7 cellular contexts compared by ENCODE assay signal in genomic region chr1:225777583-225778411, GRCh38.
DNase-seq lines count a peak whose midpoint lies in the region; ATAC-seq and TF ChIP-seq lines count a peak whose summit lies in the region.

SRP9 (plus strand) TSS chr1:225777826; CDS start chr1:225777941, 115 bp downstream.

- H3K36me3 ChIP-seq in rectal smooth muscle tissue (ENCODE audit: control insufficient read depth, insufficient read depth, low read length), result no peaks in the 10 kb centered on the region

- H3K27ac Mint-ChIP-seq in T-helper 2 cell treated with Interferon-gamma antibody and Interleukin-4, amounts not matched to agents 5 μg/mL and 100 μg/mL, for 36 hours, result no peak within 1 kb of the TSS

- peaks cover 16% of the 10 kb centered on the region for H3K4me1 ChIP-seq in rectal smooth muscle tissue (ENCODE audit: control insufficient read depth, insufficient read depth, low read length)

- no peak within 1 kb of the TSS for H3K4me3 Mint-ChIP-seq in T-helper 2 cell treated with Interferon-gamma antibody and Interleukin-4, amounts not matched to agents 5 μg/mL and 100 μg/mL, for 36 hours

- H3K9me3 Mint-ChIP-seq in T-helper 2 cell treated with Interferon-gamma antibody and Interleukin-4, amounts not matched to agents 5 μg/mL and 100 μg/mL, for 36 hours, result no peaks in the 10 kb centered on the region

- peaks cover 19% of the 10 kb centered on the region for H3K36me3 Mint-ChIP-seq in T-helper 2 cell treated with Interferon-gamma antibody and Interleukin-4, amounts not matched to agents 5 μg/mL and 100 μg/mL, for 36 hours (ENCODE audit: low read depth)

- H3K27me3 ChIP-seq in rectal smooth muscle tissue (ENCODE audit: control insufficient read depth, insufficient read depth, low read length), result no peaks in the 10 kb centered on the region

- peak within 1 kb of the TSS; percentile 95 for H3K27ac ChIP-seq in rectal smooth muscle tissue (ENCODE audit: low read depth, low read length)

- H3K4me3 ChIP-seq in astrocyte of the cerebellum (ENCODE audit: low read depth, low read length) (peak within 1 kb of the TSS; percentile 95), rectal smooth muscle tissue (ENCODE audit: low read length) (peak within 1 kb of the TSS; percentile 95)

- H3K9ac ChIP-seq in rectal smooth muscle tissue (ENCODE audit: low read length), result peak within 1 kb of the TSS; percentile 97

- ATAC-seq in GM18502 (IDR thresholded peaks at IDR 0.05; ENCODE audit: poor library complexity, unreplicated experiment), result peak; percentile 99
- ATAC-seq in HG02970 (IDR thresholded peaks at IDR 0.05; ENCODE audit: low FRiP score, unreplicated experiment), result peak; percentile 99

- in situ Hi-C loops in astrocyte of the cerebellum (cut with HindIII; ENCODE audit: low sequenced_read_pairs), result no loop called here

- peak; percentile 81 for TF ChIP-seq CTCF in astrocyte of the cerebellum (IDR thresholded peaks at IDR 0.05; ENCODE audit: low read depth, low read length, missing control alignments)

- peaks cover 22% of the 10 kb centered on the region for H3K4me1 Mint-ChIP-seq in T-helper 2 cell treated with Interferon-gamma antibody and Interleukin-4, amounts not matched to agents 5 μg/mL and 100 μg/mL, for 36 hours (ENCODE audit: low read depth)

- peaks cover 2% of the 10 kb centered on the region for H3K27me3 Mint-ChIP-seq in T-helper 2 cell treated with Interferon-gamma antibody and Interleukin-4, amounts not matched to agents 5 μg/mL and 100 μg/mL, for 36 hours (ENCODE audit: low read depth)

- DNase-seq in NCI-H187 treated with DMSO at 0.1 percent for 48 hours (lab: John Stamatoyannopoulos, UW) (peak; percentile 61), astrocyte of the cerebellum (ENCODE audit: low read depth) (peak; percentile 96), hepatic stellate cell (ENCODE audit: low spot score) (peak; percentile 97)
- DNase-seq in T-helper 2 cell treated with Interferon-gamma antibody and Interleukin-4, amounts not matched to agents 5 μg/mL and 100 μg/mL, for 36 hours (ENCODE audit: low spot score), result peak; percentile 99

Comparison
In these comparisons a context has a peak if more than half of its experiments do, and no peak if none do; other contexts are left out.
1. Peak in every context shown above with its lines: DNase-seq, ATAC-seq, H3K4me3 ChIP-seq and H3K27ac ChIP-seq.